ENCODE assay signal across 2 cellular contexts in the genomic region with DNA sequence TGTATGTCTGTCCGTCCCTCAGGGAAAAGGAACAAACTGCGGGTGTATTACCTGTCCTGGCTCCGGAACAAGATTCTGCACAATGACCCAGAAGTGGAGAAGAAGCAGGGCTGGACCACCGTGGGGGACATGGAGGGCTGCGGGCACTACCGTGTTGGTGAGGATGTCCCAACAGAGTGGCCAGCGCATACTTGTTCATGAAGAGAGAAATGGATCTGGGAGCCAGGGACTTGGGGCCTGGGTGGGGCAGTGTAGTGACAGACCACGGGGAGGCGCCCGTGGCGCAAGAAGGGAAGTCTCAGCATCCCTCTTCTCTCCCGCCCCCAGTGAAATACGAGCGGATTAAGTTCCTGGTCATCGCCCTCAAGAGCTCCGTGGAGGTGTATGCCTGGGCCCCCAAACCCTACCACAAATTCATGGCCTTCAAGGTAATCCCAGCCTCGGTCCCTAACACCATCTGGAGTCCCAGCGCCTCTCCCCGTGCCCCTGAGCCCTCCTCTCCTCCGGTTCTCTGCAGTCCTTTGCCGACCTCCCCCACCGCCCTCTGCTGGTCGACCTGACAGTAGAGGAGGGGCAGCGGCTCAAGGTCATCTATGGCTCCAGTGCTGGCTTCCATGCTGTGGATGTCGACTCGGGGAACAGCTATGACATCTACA.
TF ChIP-seq lines count a peak whose summit lies in the region.

No MANE protein-coding gene starts in this region.

TF ChIP-seq in HEK293, 187 proteins besides CTCF, POLR2A, EP300 and RAD21:
- no peak for TF ChIP-seq ZNF529 (tag by site-specific recombination; IDR thresholded peaks at IDR 0.05; ENCODE audit: insufficient replicate concordance)
- TF ChIP-seq ZNF560 (tag by site-specific recombination; IDR thresholded peaks at IDR 0.05; ENCODE audit: borderline replicate concordance): no peak
- no peak for TF ChIP-seq ZNF677 (tag by site-specific recombination; IDR thresholded peaks at IDR 0.05)
- TF ChIP-seq ZNF596 (tag by site-specific recombination; IDR thresholded peaks at IDR 0.05): no peak
- TF ChIP-seq GLI4 (tag by site-specific recombination; IDR thresholded peaks at IDR 0.05): no peak
- TF ChIP-seq, protein P1, sequence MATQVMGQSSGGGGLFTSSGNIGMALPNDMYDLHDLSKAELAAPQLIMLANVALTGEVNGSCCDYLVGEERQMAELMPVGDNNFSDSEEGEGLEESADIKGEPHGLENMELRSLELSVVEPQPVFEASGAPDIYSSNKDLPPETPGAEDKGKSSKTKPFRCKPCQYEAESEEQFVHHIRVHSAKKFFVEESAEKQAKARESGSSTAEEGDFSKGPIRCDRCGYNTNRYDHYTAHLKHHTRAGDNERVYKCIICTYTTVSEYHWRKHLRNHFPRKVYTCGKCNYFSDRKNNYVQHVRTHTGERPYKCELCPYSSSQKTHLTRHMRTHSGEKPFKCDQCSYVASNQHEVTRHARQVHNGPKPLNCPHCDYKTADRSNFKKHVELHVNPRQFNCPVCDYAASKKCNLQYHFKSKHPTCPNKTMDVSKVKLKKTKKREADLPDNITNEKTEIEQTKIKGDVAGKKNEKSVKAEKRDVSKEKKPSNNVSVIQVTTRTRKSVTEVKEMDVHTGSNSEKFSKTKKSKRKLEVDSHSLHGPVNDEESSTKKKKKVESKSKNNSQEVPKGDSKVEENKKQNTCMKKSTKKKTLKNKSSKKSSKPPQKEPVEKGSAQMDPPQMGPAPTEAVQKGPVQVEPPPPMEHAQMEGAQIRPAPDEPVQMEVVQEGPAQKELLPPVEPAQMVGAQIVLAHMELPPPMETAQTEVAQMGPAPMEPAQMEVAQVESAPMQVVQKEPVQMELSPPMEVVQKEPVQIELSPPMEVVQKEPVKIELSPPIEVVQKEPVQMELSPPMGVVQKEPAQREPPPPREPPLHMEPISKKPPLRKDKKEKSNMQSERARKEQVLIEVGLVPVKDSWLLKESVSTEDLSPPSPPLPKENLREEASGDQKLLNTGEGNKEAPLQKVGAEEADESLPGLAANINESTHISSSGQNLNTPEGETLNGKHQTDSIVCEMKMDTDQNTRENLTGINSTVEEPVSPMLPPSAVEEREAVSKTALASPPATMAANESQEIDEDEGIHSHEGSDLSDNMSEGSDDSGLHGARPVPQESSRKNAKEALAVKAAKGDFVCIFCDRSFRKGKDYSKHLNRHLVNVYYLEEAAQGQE (tag by site-specific recombination; IDR thresholded peaks at IDR 0.05): no peak
- TF ChIP-seq ZNF391 (tag by site-specific recombination; IDR thresholded peaks at IDR 0.05; ENCODE audit: borderline replicate concordance, low read depth): no peak
- TF ChIP-seq, protein P2, sequence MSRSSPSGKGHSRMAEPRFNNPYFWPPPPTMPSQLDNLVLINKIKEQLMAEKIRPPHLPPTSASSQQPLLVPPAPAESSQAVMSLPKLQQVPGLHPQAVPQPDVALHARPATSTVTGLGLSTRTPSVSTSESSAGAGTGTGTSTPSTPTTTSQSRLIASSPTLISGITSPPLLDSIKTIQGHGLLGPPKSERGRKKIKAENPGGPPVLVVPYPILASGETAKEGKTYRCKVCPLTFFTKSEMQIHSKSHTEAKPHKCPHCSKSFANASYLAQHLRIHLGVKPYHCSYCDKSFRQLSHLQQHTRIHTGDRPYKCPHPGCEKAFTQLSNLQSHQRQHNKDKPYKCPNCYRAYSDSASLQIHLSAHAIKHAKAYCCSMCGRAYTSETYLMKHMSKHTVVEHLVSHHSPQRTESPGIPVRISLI (tag by site-specific recombination; IDR thresholded peaks at IDR 0.05): no peak
- TF ChIP-seq ZBTB7A (tag by site-specific recombination; IDR thresholded peaks at IDR 0.05; ENCODE audit: low read depth): no peak
- TF ChIP-seq ZNF624 (tag by site-specific recombination; IDR thresholded peaks at IDR 0.05): no peak
- TF ChIP-seq ZNF501 (tag by site-specific recombination; IDR thresholded peaks at IDR 0.05): no peak
- TF ChIP-seq ZNF558 (tag by site-specific recombination; IDR thresholded peaks at IDR 0.05): no peak
- TF ChIP-seq ZNF654 (tag by site-specific recombination; IDR thresholded peaks at IDR 0.05; ENCODE audit: low read depth): no peak
- no peak for TF ChIP-seq ZNF169 (tag by site-specific recombination; IDR thresholded peaks at IDR 0.05)

TF ChIP-seq in GM12878, 131 proteins besides CTCF, POLR2A, EP300 and RAD21:
- TF ChIP-seq JUNB (IDR thresholded peaks at IDR 0.05) (no peak), POU2F2 (IDR thresholded peaks at IDR 0.05; ENCODE audit: borderline replicate concordance, low read depth, low read length) (no peak), SREBF2 (IDR thresholded peaks at IDR 0.05; ENCODE audit: low read length) (no peak), SREBF1 (IDR thresholded peaks at IDR 0.05; ENCODE audit: low read length) (no peak), IKZF2 (IDR thresholded peaks at IDR 0.05) (no peak), FOS (IDR thresholded peaks at IDR 0.05; ENCODE audit: borderline replicate concordance, extremely low read depth, insufficient read length) (no peak), ZNF622 (IDR thresholded peaks at IDR 0.05) (no peak), TCF12 (IDR thresholded peaks at IDR 0.05; ENCODE audit: low read depth, low read length) (no peak), MTA3 (IDR thresholded peaks at IDR 0.05; ENCODE audit: borderline replicate concordance, low read length) (no peak), BCL11A (IDR thresholded peaks at IDR 0.05; ENCODE audit: low read depth, low read length) (no peak)
- TF ChIP-seq, protein P3, sequence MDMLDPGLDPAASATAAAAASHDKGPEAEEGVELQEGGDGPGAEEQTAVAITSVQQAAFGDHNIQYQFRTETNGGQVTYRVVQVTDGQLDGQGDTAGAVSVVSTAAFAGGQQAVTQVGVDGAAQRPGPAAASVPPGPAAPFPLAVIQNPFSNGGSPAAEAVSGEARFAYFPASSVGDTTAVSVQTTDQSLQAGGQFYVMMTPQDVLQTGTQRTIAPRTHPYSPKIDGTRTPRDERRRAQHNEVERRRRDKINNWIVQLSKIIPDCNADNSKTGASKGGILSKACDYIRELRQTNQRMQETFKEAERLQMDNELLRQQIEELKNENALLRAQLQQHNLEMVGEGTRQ (IDR thresholded peaks at IDR 0.05; ENCODE audit: borderline replicate concordance, low read depth, low read length): no peak
- TF ChIP-seq, protein P1 (IDR thresholded peaks at IDR 0.05; ENCODE audit: low read depth, low read length): no peak
- TF ChIP-seq, protein P4, sequence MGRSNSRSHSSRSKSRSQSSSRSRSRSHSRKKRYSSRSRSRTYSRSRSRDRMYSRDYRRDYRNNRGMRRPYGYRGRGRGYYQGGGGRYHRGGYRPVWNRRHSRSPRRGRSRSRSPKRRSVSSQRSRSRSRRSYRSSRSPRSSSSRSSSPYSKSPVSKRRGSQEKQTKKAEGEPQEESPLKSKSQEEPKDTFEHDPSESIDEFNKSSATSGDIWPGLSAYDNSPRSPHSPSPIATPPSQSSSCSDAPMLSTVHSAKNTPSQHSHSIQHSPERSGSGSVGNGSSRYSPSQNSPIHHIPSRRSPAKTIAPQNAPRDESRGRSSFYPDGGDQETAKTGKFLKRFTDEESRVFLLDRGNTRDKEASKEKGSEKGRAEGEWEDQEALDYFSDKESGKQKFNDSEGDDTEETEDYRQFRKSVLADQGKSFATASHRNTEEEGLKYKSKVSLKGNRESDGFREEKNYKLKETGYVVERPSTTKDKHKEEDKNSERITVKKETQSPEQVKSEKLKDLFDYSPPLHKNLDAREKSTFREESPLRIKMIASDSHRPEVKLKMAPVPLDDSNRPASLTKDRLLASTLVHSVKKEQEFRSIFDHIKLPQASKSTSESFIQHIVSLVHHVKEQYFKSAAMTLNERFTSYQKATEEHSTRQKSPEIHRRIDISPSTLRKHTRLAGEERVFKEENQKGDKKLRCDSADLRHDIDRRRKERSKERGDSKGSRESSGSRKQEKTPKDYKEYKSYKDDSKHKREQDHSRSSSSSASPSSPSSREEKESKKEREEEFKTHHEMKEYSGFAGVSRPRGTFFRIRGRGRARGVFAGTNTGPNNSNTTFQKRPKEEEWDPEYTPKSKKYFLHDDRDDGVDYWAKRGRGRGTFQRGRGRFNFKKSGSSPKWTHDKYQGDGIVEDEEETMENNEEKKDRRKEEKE (IDR thresholded peaks at IDR 0.05): no peak
- TF ChIP-seq, protein P5, sequence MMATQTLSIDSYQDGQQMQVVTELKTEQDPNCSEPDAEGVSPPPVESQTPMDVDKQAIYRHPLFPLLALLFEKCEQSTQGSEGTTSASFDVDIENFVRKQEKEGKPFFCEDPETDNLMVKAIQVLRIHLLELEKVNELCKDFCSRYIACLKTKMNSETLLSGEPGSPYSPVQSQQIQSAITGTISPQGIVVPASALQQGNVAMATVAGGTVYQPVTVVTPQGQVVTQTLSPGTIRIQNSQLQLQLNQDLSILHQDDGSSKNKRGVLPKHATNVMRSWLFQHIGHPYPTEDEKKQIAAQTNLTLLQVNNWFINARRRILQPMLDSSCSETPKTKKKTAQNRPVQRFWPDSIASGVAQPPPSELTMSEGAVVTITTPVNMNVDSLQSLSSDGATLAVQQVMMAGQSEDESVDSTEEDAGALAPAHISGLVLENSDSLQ (IDR thresholded peaks at IDR 0.05): no peak
